ENCODE assay signal across 8 cellular contexts in genomic region chr11:85810521-85810870, GRCh38. TPM values are rescaled to one million over a fixed set of nuclear protein-coding genes. Genes with fewer than 3 reads are reported as not detected.
DNase-seq lines count a peak whose midpoint lies in the region; ATAC-seq and TF ChIP-seq lines count a peak whose summit lies in the region.

No MANE protein-coding gene starts in this region.

- H3K36me3 Mint-ChIP-seq in naive thymus-derived CD8-positive, alpha-beta T cell: no peaks in the 10 kb centered on the region

- no peaks in the 10 kb centered on the region for H3K27me3 ChIP-seq in Loucy (ENCODE audit: insufficient read depth, low read length, poor library complexity, severe bottlenecking)

- H3K4me3 Mint-ChIP-seq in naive thymus-derived CD8-positive, alpha-beta T cell: peak overlapping the region; percentile 88 to 97 (median 93)

- H3K27me3 Mint-ChIP-seq in naive thymus-derived CD8-positive, alpha-beta T cell: peaks cover 0 to 8% (median 0%) of the 10 kb centered on the region in 5 donors

- peaks cover 23 to 44% (median 36%) of the 10 kb centered on the region in 4 donors for H3K4me1 Mint-ChIP-seq in naive thymus-derived CD8-positive, alpha-beta T cell

- H4K20me1 ChIP-seq in Loucy (ENCODE audit: insufficient read depth, low read length, poor library complexity, severe bottlenecking): no peaks in the 10 kb centered on the region

- POLR2A ChIA-PET in naive thymus-derived CD8-positive, alpha-beta T cell (lab: Charles Lee): interaction anchor here (0.8 to 2.8 kb wide), 9 partner anchors 12 to 183 kb away, joined by 3 to 27 read pairs (median 6); no protein-coding TSS in a partner anchor

- no peak for DNase-seq in AG10803 (ENCODE audit: low read depth)
- peak; percentile 44 for DNase-seq in ecto neural progenitor cell (ENCODE audit: low spot score)
- DNase-seq in naive thymus-derived CD8-positive, alpha-beta T cell: peak in 2 of 10 donors; percentile 25 to 41
- no peak for DNase-seq in NAMALWA (ENCODE audit: low spot score)
- DNase-seq in LoVo (ENCODE audit: low spot score): no peak

- peak overlapping the region; percentile 87 to 97 (median 94) for H3K27ac Mint-ChIP-seq in naive thymus-derived CD8-positive, alpha-beta T cell

- H3K9me2 ChIP-seq in Loucy (replicated peaks; ENCODE audit: low read depth, low read length): no peaks in the 10 kb centered on the region

- H3K9me3 ChIP-seq in Loucy (ENCODE audit: insufficient read depth, low read depth, low read length): no peaks in the 10 kb centered on the region

- H3K79me2 ChIP-seq in Loucy (ENCODE audit: insufficient read depth, low read length): no peaks in the 10 kb centered on the region

- H3K4me2 ChIP-seq in Loucy (ENCODE audit: low read depth, low read length, poor library complexity, severe bottlenecking): peak overlapping the region; percentile 35

- peaks cover 13% of the 10 kb centered on the region for H3K4me1 ChIP-seq in Loucy (ENCODE audit: insufficient read depth, low read length, poor library complexity, severe bottlenecking)

- H3K9ac ChIP-seq in Loucy (ENCODE audit: low read depth, low read length, poor library complexity, severe bottlenecking): no peak overlapping the region

- no peaks in the 10 kb centered on the region for H3F3A ChIP-seq in Loucy (ENCODE audit: low read depth)

- H3K4me3 ChIP-seq in AG10803 (ENCODE audit: low read length): peak overlapping the region; percentile 74
- H3K4me3 ChIP-seq in Loucy (ENCODE audit: low read length, poor library complexity, severe bottlenecking): no peak overlapping the region

- no peaks in the 10 kb centered on the region for H3K36me3 ChIP-seq in Loucy (ENCODE audit: insufficient read depth, low read length)

- H3K9me3 Mint-ChIP-seq in naive thymus-derived CD8-positive, alpha-beta T cell: no peaks in the 10 kb centered on the region

- no peak overlapping the region; the same call in 1 of the 2 replicates for H2AFZ ChIP-seq in Loucy (ENCODE audit: low read length)

- peak; percentile 5 to 14 for ATAC-seq in naive thymus-derived CD8-positive, alpha-beta T cell
- no peak for ATAC-seq in HG02678 (IDR thresholded peaks at IDR 0.05; ENCODE audit: unreplicated experiment)
- ATAC-seq in GM18498 (IDR thresholded peaks at IDR 0.05; ENCODE audit: unreplicated experiment): no peak

- TF ChIP-seq CTCF in AG10803 (conservative IDR thresholded peaks at IDR 0.05; ENCODE audit: low read length) (no peak), Loucy (conservative IDR thresholded peaks at IDR 0.05; ENCODE audit: low read length) (no peak)

RNA-seq across cellular contexts. Expression of gene SYTL2, which starts 0.4 kb away (rescaled TPM):
- total RNA-seq in naive thymus-derived CD8-positive, alpha-beta T cell: 10 to 100 TPM; 26.0 to 32.7 TPM
- 10 to 100 TPM; 11.8 to 27.9 (median 18.0) TPM for polyA plus RNA-seq in naive thymus-derived CD8-positive, alpha-beta T cell

RNA-seq across cellular contexts. Expression of gene CCDC83, which starts 44.7 kb away (rescaled TPM):
- total RNA-seq in naive thymus-derived CD8-positive, alpha-beta T cell: not detected
- polyA plus RNA-seq in naive thymus-derived CD8-positive, alpha-beta T cell: not detected

Comparison
In these comparisons a context has a peak if more than half of its experiments do, and no peak if none do; other contexts are left out.
1. ATAC-seq: peak in naive thymus-derived CD8-positive, alpha-beta T cell (2 of 2); none in HG02678 (single experiment) and GM18498 (single experiment).